Comparison of ENCODE assay signal across 12 cellular contexts in genomic region chr12:124231980-124232653, GRCh38.
DNase-seq lines count a peak whose midpoint lies in the region; FAIRE-seq and TF ChIP-seq lines count a peak whose summit lies in the region.
"Had no signal": no experiment of that assay in that cellular context is flagged by ENCODE, and none has a peak within 500 bp of the region (broad histone marks: within the 10 kb centered on the region; RNA-seq: fewer than 3 reads in every experiment).

No MANE protein-coding gene starts in this region.

- FAIRE-seq in small intestine (lab: Jason Lieb, UNC), result no peak

- no peaks in the 10 kb centered on the region for H3K27me3 ChIP-seq in small intestine (ENCODE audit: control insufficient read depth in 2 of 2, insufficient read depth in 2 of 2, low read length in 2 of 2)
- no peaks in the 10 kb centered on the region for H3K27me3 ChIP-seq in CD4-positive, alpha-beta memory T cell (ENCODE audit: insufficient read depth, low read length)
- H3K27me3 ChIP-seq: sigmoid colon had no signal

- peaks cover 0 to 9% (median 6%) of the 10 kb centered on the region in 8 donors for H3K9me3 Mint-ChIP-seq in CD4-positive, alpha-beta memory T cell

- peak overlapping the region; percentile 61 to 74 for H3K27ac ChIP-seq in small intestine (ENCODE audit: low read depth in 1 of 2, low read length in 1 of 2)
- no peak overlapping the region for H3K27ac ChIP-seq in CD4-positive, alpha-beta memory T cell (ENCODE audit: low read depth, low read length)
- H3K27ac ChIP-seq: sigmoid colon had no signal

- no peak for TF ChIP-seq CTCF in GM20000 (IDR thresholded peaks at IDR 0.05; ENCODE audit: extremely low read depth, missing control alignments)

- intact Hi-C loops in CD4-positive, alpha-beta memory T cell (cut with micrococcal nuclease), result no loop called here

- H3K4me3 ChIP-seq in small intestine (ENCODE audit: low read depth in 1 of 2, low read length in 2 of 2), result no peak overlapping the region
- H3K4me3 ChIP-seq in CD4-positive, alpha-beta memory T cell (ENCODE audit: low read length in 2 of 2), result no peak overlapping the region
- H3K4me3 ChIP-seq: sigmoid colon had no signal

- no peaks in the 10 kb centered on the region for H3K9me3 ChIP-seq in small intestine (ENCODE audit: control insufficient read depth, low read depth)
- H3K9me3 ChIP-seq in CD4-positive, alpha-beta memory T cell (ENCODE audit: control insufficient read depth in 1 of 2, low read length in 2 of 2), result no peaks in the 10 kb centered on the region
- H3K9me3 ChIP-seq: sigmoid colon had no signal

- no peaks in the 10 kb centered on the region for H3K36me3 ChIP-seq in small intestine (ENCODE audit: control insufficient read depth in 2 of 2, insufficient read depth in 2 of 2, low read length in 2 of 2)
- no peaks in the 10 kb centered on the region for H3K36me3 ChIP-seq in CD4-positive, alpha-beta memory T cell (ENCODE audit: insufficient read depth, low read length)
- H3K36me3 ChIP-seq: sigmoid colon had no signal

- CTCF ChIA-PET in CD4-positive, alpha-beta memory T cell (lab: Charles Lee; ENCODE audit: partially characterized antibody), result no interaction called here

- peaks cover 3 to 14% of the 10 kb centered on the region in 2 donors for H3K27me3 Mint-ChIP-seq in CD4-positive, alpha-beta memory T cell

- DNase-seq in HT-29 (ENCODE audit: low spot score), result peak; percentile 28
- peak; percentile 90 for DNase-seq in NCI-H510A (lab: John Stamatoyannopoulos, UW)
- peak; percentile 33 for DNase-seq in iPS-NIHi11 (ENCODE audit: low spot score)
- peak; percentile 91 for DNase-seq in small intestine
- DNase-seq in activated CD4-positive, alpha-beta T cell treated with anti-CD3 and anti-CD28 coated beads for 1 hour, result no peak
- DNase-seq in GM20000 (ENCODE audit: low spot score), result no peak
- no peak for DNase-seq in stimulated activated CD4-positive, alpha-beta T cell treated with anti-CD3 and anti-CD28 coated beads, Interleukin-12 subunit alpha, Interleukin-12 subunit beta, amount 100 ng/mL, for 4 hours
- no peak for DNase-seq in CD4-positive, alpha-beta memory T cell
- DNase-seq: amygdala; CD8-positive, alpha-beta memory T cell; MM.1S; sigmoid colon had no signal

- no peaks in the 10 kb centered on the region for H3K36me3 Mint-ChIP-seq in CD4-positive, alpha-beta memory T cell
- H3K36me3 Mint-ChIP-seq: CD8-positive, alpha-beta memory T cell had no signal

- peaks cover 0 to 4% (median 0%) of the 10 kb centered on the region in 4 donors for H3K4me1 Mint-ChIP-seq in CD4-positive, alpha-beta memory T cell
- H3K4me1 Mint-ChIP-seq: CD8-positive, alpha-beta memory T cell had no signal

- POLR2A ChIA-PET in CD4-positive, alpha-beta memory T cell (lab: Charles Lee; ENCODE audit: partially characterized antibody), result no interaction called here

- H3K4me1 ChIP-seq in small intestine (ENCODE audit: control insufficient read depth in 2 of 2, insufficient read depth in 1 of 2, low read depth in 1 of 2, low read length in 1 of 2), result peaks cover 4 to 10% of the 10 kb centered on the region in 2 donors
- H3K4me1 ChIP-seq in CD4-positive, alpha-beta memory T cell (ENCODE audit: insufficient read depth, low read length), result no peaks in the 10 kb centered on the region
- H3K4me1 ChIP-seq: sigmoid colon had no signal

- WGBS in small intestine, 3 donors, result 32 to 67% (median 38%) methylated on average over 19 of the region's 19 CpGs

- no peak overlapping the region for H3K27ac Mint-ChIP-seq in CD4-positive, alpha-beta memory T cell
- H3K27ac Mint-ChIP-seq: CD8-positive, alpha-beta memory T cell had no signal

- no peak overlapping the region for H3K4me3 Mint-ChIP-seq in CD4-positive, alpha-beta memory T cell
- H3K4me3 Mint-ChIP-seq: CD8-positive, alpha-beta memory T cell had no signal

Comparison
In these comparisons a context has a peak if more than half of its experiments do, and no peak if none do; other contexts are left out.
1. DNase-seq: peak in HT-29 (single experiment), NCI-H510A (single experiment), iPS-NIHi11 (single experiment) and small intestine (single experiment); none in activated CD4-positive, alpha-beta T cell treated with anti-CD3 and anti-CD28 coated beads for 1 hour (single experiment), GM20000 (single experiment), stimulated activated CD4-positive, alpha-beta T cell treated with anti-CD3 and anti-CD28 coated beads, Interleukin-12 subunit alpha, Interleukin-12 subunit beta, amount 100 ng/mL, for 4 hours (single experiment) and CD4-positive, alpha-beta memory T cell (0 of 5).